ENCODE assay signal across 17 cellular contexts in the genomic region with DNA sequence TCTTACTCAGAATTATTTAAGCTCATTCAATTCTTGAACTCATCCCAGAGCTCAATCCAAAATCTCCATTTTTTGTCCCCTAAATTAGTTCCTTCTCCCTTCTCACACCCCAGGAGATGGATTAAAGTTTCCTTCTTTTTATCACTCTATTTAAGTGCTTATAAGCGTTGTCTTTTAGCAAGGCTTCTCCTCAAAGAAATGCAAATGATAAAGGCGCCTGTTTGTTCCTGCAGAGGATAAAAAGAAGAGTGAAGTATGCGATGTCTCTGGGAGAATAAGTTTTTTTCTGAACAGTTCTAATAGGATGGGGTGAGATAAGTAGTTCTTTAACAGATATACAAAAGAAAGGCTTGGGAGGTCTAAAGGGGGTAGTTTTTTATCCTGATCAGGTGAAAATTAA.
DNase-seq lines count a peak whose midpoint lies in the region; ATAC-seq and TF ChIP-seq lines count a peak whose summit lies in the region.
"Had no signal": no experiment of that assay in that cellular context is flagged by ENCODE, and none has a peak within 500 bp of the region (broad histone marks: within the 10 kb centered on the region; RNA-seq: fewer than 3 reads in every experiment).

No MANE protein-coding gene starts in this region.

- H2BK120ac ChIP-seq in H9 (ENCODE audit: low read depth, low read length, poor library complexity, severe bottlenecking) = no peak overlapping the region

- H4K20me1 ChIP-seq in H9 (ENCODE audit: control insufficient read depth, insufficient read depth, insufficient read length) = no peaks in the 10 kb centered on the region
- no peaks in the 10 kb centered on the region for H4K20me1 ChIP-seq in Karpas-422 (ENCODE audit: insufficient read depth, low read depth, low read length)
- H4K20me1 ChIP-seq: BLaER1 had no signal

- H3K79me2 ChIP-seq in H9 (ENCODE audit: insufficient read depth, low read length) (no peaks in the 10 kb centered on the region), Karpas-422 (ENCODE audit: low read length) (no peaks in the 10 kb centered on the region)

- no peak overlapping the region for H2BK12ac ChIP-seq in H9 (ENCODE audit: insufficient read length, low read depth, low read length)

- no peaks in the 10 kb centered on the region for H3K9me3 ChIP-seq in H9 (ENCODE audit: control insufficient read depth, low read depth, low read length)
- no peaks in the 10 kb centered on the region for H3K9me3 ChIP-seq in Karpas-422 (ENCODE audit: low read length)
- H3K9me3 ChIP-seq in endodermal cell (ENCODE audit: control insufficient read depth, low read length) = no peaks in the 10 kb centered on the region
- H3K9me3 ChIP-seq in iPS-20b (ENCODE audit: insufficient read depth, low read depth, low read length) = no peaks in the 10 kb centered on the region
- H3K9me3 ChIP-seq: BLaER1 had no signal

- TF ChIP-seq CTCF in H9 (conservative IDR thresholded peaks at IDR 0.05) = no peak
- TF ChIP-seq CTCF in endodermal cell (conservative IDR thresholded peaks at IDR 0.05) = no peak

- H3K9me3 Mint-ChIP-seq in H9 (peaks cover 0 to 3% of the 10 kb centered on the region in 2 experiments; a peak in 1 of 5 replicates), endodermal cell (no peaks in the 10 kb centered on the region)
- peaks cover 22% of the 10 kb centered on the region for H3K9me3 Mint-ChIP-seq in activated T-helper 17 cell treated with anti-CD3 and anti-CD28 coated beads, Interleukin-2, amount 50 U/mL, for 72 hours

- H2BK5ac ChIP-seq in H9 (ENCODE audit: insufficient read length, low read length) = no peak overlapping the region

- no peak overlapping the region for H3K9ac ChIP-seq in H9 (ENCODE audit: extremely low read depth, insufficient read length, low read length)
- H3K9ac ChIP-seq in Karpas-422 (ENCODE audit: low read length) = peak overlapping the region; percentile 44
- H3K9ac ChIP-seq in endodermal cell (ENCODE audit: extremely low read depth, low read length, poor library complexity, severe bottlenecking) = no peak overlapping the region
- peak overlapping the region; percentile 56; the same call in 1 of the 2 replicates for H3K9ac ChIP-seq in iPS-20b (ENCODE audit: low read depth, low read length)
- H3K9ac ChIP-seq: BLaER1 had no signal

- no peak overlapping the region for H4K8ac ChIP-seq in H9 (replicated peaks; ENCODE audit: insufficient read length, low read depth, low read length)

- H3K9me2 ChIP-seq in Karpas-422 (replicated peaks; ENCODE audit: insufficient read depth, low read length) = no peaks in the 10 kb centered on the region

- no peak overlapping the region for H3K23ac ChIP-seq in H9 (ENCODE audit: insufficient read length, low read depth, low read length)

- H3K4me2 ChIP-seq in H9 (ENCODE audit: insufficient read depth, insufficient read length, low read length) = peak overlapping the region; percentile 41
- peak overlapping the region; percentile 53 for H3K4me2 ChIP-seq in Karpas-422 (ENCODE audit: low read depth, low read length, poor library complexity, severe bottlenecking)
- H3K4me2 ChIP-seq: BLaER1 had no signal

- ATAC-seq in activated T-helper 17 cell treated with anti-CD3 and anti-CD28 coated beads, Interleukin-2, amount 50 U/mL, for 72 hours (replicated peaks) = no peak
- ATAC-seq in GM21515 (IDR thresholded peaks at IDR 0.05; ENCODE audit: unreplicated experiment) = no peak
- ATAC-seq: HCT116 had no signal

- H3K4me3 ChIP-seq in Karpas-422 (ENCODE audit: low read length) = no peak overlapping the region
- H3K4me3 ChIP-seq in endodermal cell (ENCODE audit: low read length) = no peak overlapping the region
- H3K4me3 ChIP-seq in iPS-20b (ENCODE audit: low read length) = peak overlapping the region; percentile 54
- H3K4me3 ChIP-seq: BLaER1 had no signal

- H3K27me3 Mint-ChIP-seq in H9 (ENCODE audit: low read depth) (no peaks in the 10 kb centered on the region), endodermal cell (ENCODE audit: insufficient read depth) (no peaks in the 10 kb centered on the region)
- no peaks in the 10 kb centered on the region for H3K27me3 Mint-ChIP-seq in activated T-helper 17 cell treated with anti-CD3 and anti-CD28 coated beads, Interleukin-2, amount 50 U/mL, for 72 hours
- H3K27me3 Mint-ChIP-seq: CD4-positive, alpha-beta memory T cell had no signal

- no peak overlapping the region for H2BK20ac ChIP-seq in H9 (ENCODE audit: low read depth, low read length, poor library complexity, severe bottlenecking)

- no peaks in the 10 kb centered on the region for H3K79me1 ChIP-seq in H9 (ENCODE audit: insufficient read depth, low read depth, low read length, poor library complexity, severe bottlenecking)

- peak overlapping the region; percentile 84 for H3K27ac ChIP-seq in H9 (ENCODE audit: insufficient read length, low read depth, low read length)
- H3K27ac ChIP-seq in Karpas-422 (ENCODE audit: low read length) = peak overlapping the region; percentile 90
- H3K27ac ChIP-seq in endodermal cell (ENCODE audit: low read depth, low read length) = no peak overlapping the region
- H3K27ac ChIP-seq in iPS-20b (ENCODE audit: low read length) = peak overlapping the region; percentile 93
- H3K27ac ChIP-seq: BLaER1 had no signal

- H3K27me3 ChIP-seq in H9 (ENCODE audit: insufficient read depth, low read length) = no peaks in the 10 kb centered on the region
- H3K27me3 ChIP-seq in Karpas-422 (ENCODE audit: low read length) = no peaks in the 10 kb centered on the region
- no peaks in the 10 kb centered on the region for H3K27me3 ChIP-seq in endodermal cell (ENCODE audit: control insufficient read depth, insufficient read depth, low read length, poor library complexity, severe bottlenecking)
- H3K27me3 ChIP-seq in iPS-20b (ENCODE audit: insufficient read depth, low read length) = no peaks in the 10 kb centered on the region
- H3K27me3 ChIP-seq: BLaER1 had no signal

- peak overlapping the region in 1 of 2 experiments; percentile 19; a peak in 2 of 5 replicates for H3K4me3 Mint-ChIP-seq in H9
- no peak overlapping the region for H3K4me3 Mint-ChIP-seq in endodermal cell
- H3K4me3 Mint-ChIP-seq in activated T-helper 17 cell treated with anti-CD3 and anti-CD28 coated beads, Interleukin-2, amount 50 U/mL, for 72 hours = no peak overlapping the region
- H3K4me3 Mint-ChIP-seq: CD14-positive monocyte; CD4-positive, alpha-beta memory T cell; HFFc6 had no signal

- no peak overlapping the region for H2BK15ac ChIP-seq in H9 (ENCODE audit: low read depth, low read length)

- H4K5ac ChIP-seq in H9 (ENCODE audit: insufficient read length, low read depth, low read length) = no peak overlapping the region

- no peak overlapping the region for H3T11ph ChIP-seq in H9 (ENCODE audit: low read length)

- no peak overlapping the region for H3K18ac ChIP-seq in H9 (ENCODE audit: insufficient read length, low read depth, low read length)

- no peak overlapping the region for H4K91ac ChIP-seq in H9 (ENCODE audit: insufficient read length, low read depth, low read length)

- no peak overlapping the region for H3K56ac ChIP-seq in H9 (ENCODE audit: insufficient read length, low read depth, low read length)

- H3K23me2 ChIP-seq in H9 (ENCODE audit: insufficient read length, low read depth, low read length, poor library complexity, severe bottlenecking) = no peaks in the 10 kb centered on the region

- H3K4me1 ChIP-seq in H9 (ENCODE audit: insufficient read depth, low read length) (peaks cover 10% of the 10 kb centered on the region), Karpas-422 (ENCODE audit: low read length) (peaks cover 68% of the 10 kb centered on the region), endodermal cell (ENCODE audit: control insufficient read depth, insufficient read depth, low read length) (peaks cover 5% of the 10 kb centered on the region), iPS-20b (ENCODE audit: insufficient read depth, low read length) (peaks cover 28% of the 10 kb centered on the region)
- H3K4me1 ChIP-seq: BLaER1 had no signal

- no peaks in the 10 kb centered on the region for H3K36me3 ChIP-seq in Karpas-422 (ENCODE audit: insufficient read depth, low read length)
- no peaks in the 10 kb centered on the region for H3K36me3 ChIP-seq in endodermal cell (ENCODE audit: control insufficient read depth, insufficient read depth, low read length)
- H3K36me3 ChIP-seq in iPS-20b (ENCODE audit: insufficient read depth, low read depth, low read length) = no peaks in the 10 kb centered on the region
- H3K36me3 ChIP-seq: BLaER1 had no signal

- H3K4me1 Mint-ChIP-seq in H9 (peaks cover 47 to 49% of the 10 kb centered on the region in 2 experiments), endodermal cell (peaks cover 39% of the 10 kb centered on the region)
- no peaks in the 10 kb centered on the region for H3K4me1 Mint-ChIP-seq in activated T-helper 17 cell treated with anti-CD3 and anti-CD28 coated beads, Interleukin-2, amount 50 U/mL, for 72 hours
- H3K4me1 Mint-ChIP-seq: CD14-positive monocyte; CD4-positive, alpha-beta memory T cell had no signal

- H3K14ac ChIP-seq in H9 (ENCODE audit: insufficient read depth, low read length) = no peak overlapping the region

- peaks cover 2 to 18% (median 3%) of the 10 kb centered on the region in 3 experiments; a peak in 5 of 7 replicates for H3K36me3 Mint-ChIP-seq in H9 (ENCODE audit: insufficient read depth in 1 of 3, low read depth in 3 of 3)
- no peaks in the 10 kb centered on the region for H3K36me3 Mint-ChIP-seq in endodermal cell (ENCODE audit: low read depth)
- no peaks in the 10 kb centered on the region for H3K36me3 Mint-ChIP-seq in activated T-helper 17 cell treated with anti-CD3 and anti-CD28 coated beads, Interleukin-2, amount 50 U/mL, for 72 hours (ENCODE audit: low read depth)
- H3K36me3 Mint-ChIP-seq: CD14-positive monocyte; CD4-positive, alpha-beta memory T cell had no signal

- DNase-seq in H9 = no peak
- DNase-seq in Karpas-422 = peak; percentile 66
- no peak for DNase-seq in endodermal cell
- DNase-seq in SKM-1 treated with dmso at 0.1 percent for 144 hours (lab: John Stamatoyannopoulos, UW; ENCODE audit: unreplicated experiment) = no peak
- no peak for DNase-seq in activated effector memory CD4-positive, alpha-beta T cell treated with anti-CD3 and anti-CD28 coated beads, Interleukin-2, amount 50 U/mL, for 16 hours
- DNase-seq: 8988T; CD4-positive, alpha-beta memory T cell; DMS153; DMS79; GDM1; HFFc6 had no signal

- no peak overlapping the region for H3K4ac ChIP-seq in H9 (ENCODE audit: low read depth, low read length)

- H3K27ac Mint-ChIP-seq in H9 = peak overlapping the region; percentile 91 to 99 (median 95); a peak in 5 of 7 replicates
- peak overlapping the region; percentile 60 for H3K27ac Mint-ChIP-seq in endodermal cell
- H3K27ac Mint-ChIP-seq in activated T-helper 17 cell treated with anti-CD3 and anti-CD28 coated beads, Interleukin-2, amount 50 U/mL, for 72 hours = no peak overlapping the region
- H3K27ac Mint-ChIP-seq: CD14-positive monocyte; CD4-positive, alpha-beta memory T cell; HFFc6 had no signal

- no CpG with 5 or more reads among the region's 3 CpGs for WGBS in H9 (ENCODE audit: extremely low coverage, insufficient read length, low lambda C conversion rate)
- 9% methylated on average over 3 of the region's 3 CpGs; no CpG with 5 or more reads in 1 of the 2 experiments for WGBS in endodermal cell (ENCODE audit: insufficient coverage in 1 of 2, insufficient read length in 1 of 2), 2 experiments

- H2AFZ ChIP-seq in H9 (ENCODE audit: low read length) (no peak overlapping the region), Karpas-422 (ENCODE audit: low read length) (peak overlapping the region; percentile 71)

- H2AK5ac ChIP-seq in H9 (ENCODE audit: insufficient read length, low read length) = no peak overlapping the region

Comparison
In these comparisons a context has a peak if more than half of its experiments do, and no peak if none do; other contexts are left out.
1. H3K9ac ChIP-seq: peak in Karpas-422 (single experiment) and iPS-20b (single experiment); none in H9 (single experiment) and endodermal cell (single experiment).